12 cellular contexts compared by ENCODE assay signal in genomic region chr3:193732391-193732790, GRCh38.
DNase-seq lines count a peak whose midpoint lies in the region; ATAC-seq, FAIRE-seq and TF ChIP-seq lines count a peak whose summit lies in the region.
"Had no signal": no experiment of that assay in that cellular context is flagged by ENCODE, and none has a peak within 500 bp of the region (broad histone marks: within the 10 kb centered on the region; RNA-seq: fewer than 3 reads in every experiment).

No MANE protein-coding gene starts in this region.

- intact Hi-C loops in adrenal gland (cut with DNase I) (no loop called here), left ventricle myocardium superior (cut with micrococcal nuclease) (no loop called here)

- no peak overlapping the region for H3K4me3 Mint-ChIP-seq in type B pancreatic cell
- H3K4me3 Mint-ChIP-seq: activated CD4-positive, alpha-beta T cell treated with anti-CD3 and anti-CD28 coated beads, Interleukin-2, amount 10 ng/mL, durations not matched to agents 7 days and 5 days had no signal

- H3K4me1 Mint-ChIP-seq in type B pancreatic cell (ENCODE audit: unreplicated experiment) = peaks cover 46% of the 10 kb centered on the region
- H3K4me1 Mint-ChIP-seq: activated CD4-positive, alpha-beta T cell treated with anti-CD3 and anti-CD28 coated beads, Interleukin-2, amount 10 ng/mL, durations not matched to agents 7 days and 5 days had no signal

- no peaks in the 10 kb centered on the region for H3K36me3 Mint-ChIP-seq in type B pancreatic cell

- ATAC-seq in left ventricle myocardium superior = no peak
- ATAC-seq in GM18909 (IDR thresholded peaks at IDR 0.05; ENCODE audit: poor library complexity, unreplicated experiment) = no peak

- H3K27me3 Mint-ChIP-seq in type B pancreatic cell = peaks cover 22% of the 10 kb centered on the region
- H3K27me3 Mint-ChIP-seq: activated CD4-positive, alpha-beta T cell treated with anti-CD3 and anti-CD28 coated beads, Interleukin-2, amount 10 ng/mL, durations not matched to agents 7 days and 5 days had no signal

- no peaks in the 10 kb centered on the region for H3K9me3 ChIP-seq in adrenal gland (replicated peaks in 1 of 3)

- no peak for TF ChIP-seq CTCF in adrenal gland (IDR thresholded peaks at IDR 0.05)
- TF ChIP-seq CTCF in type B pancreatic cell (conservative IDR thresholded peaks at IDR 0.05) = no peak

- no peaks in the 10 kb centered on the region for H3K36me3 ChIP-seq in adrenal gland (replicated peaks in 1 of 2)

- H3K4me3 ChIP-seq in adrenal gland = no peak overlapping the region

- no peaks in the 10 kb centered on the region for H3K9me3 Mint-ChIP-seq in type B pancreatic cell
- H3K9me3 Mint-ChIP-seq: activated CD4-positive, alpha-beta T cell treated with anti-CD3 and anti-CD28 coated beads, Interleukin-2, amount 10 ng/mL, durations not matched to agents 7 days and 5 days had no signal

- peak overlapping the region; percentile 64 for H3K27ac Mint-ChIP-seq in type B pancreatic cell
- H3K27ac Mint-ChIP-seq: activated CD4-positive, alpha-beta T cell treated with anti-CD3 and anti-CD28 coated beads, Interleukin-2, amount 10 ng/mL, durations not matched to agents 7 days and 5 days had no signal

- DNase-seq in HCEC 1CT = peak; percentile 57
- peak; percentile 73 to 89 (median 84) for DNase-seq in adrenal gland
- DNase-seq in hepatic stellate cell (ENCODE audit: low spot score) = peak; percentile 35
- DNase-seq in type B pancreatic cell (ENCODE audit: extremely low spot score, unreplicated experiment) = no peak
- DNase-seq in GM19239 (ENCODE audit: insufficient read length, low spot score) = no peak
- no peak for DNase-seq in left ventricle myocardium superior
- DNase-seq: activated CD4-positive, alpha-beta T cell treated with anti-CD3 and anti-CD28 coated beads, Interleukin-2, amount 10 ng/mL, durations not matched to agents 7 days and 5 days; activated effector memory CD4-positive, alpha-beta T cell treated with anti-CD3 and anti-CD28 coated beads, Interleukin-2, amount 50 U/mL, for 16 hours; DMS79; Karpas-422; NCI-H226 had no signal

- peak in 1 of 2 donors; percentile 31 for TF ChIP-seq POLR2A in adrenal gland (IDR thresholded peaks at IDR 0.05)

- WGBS in adrenal gland, 4 donors = 41 to 54% (median 47%) methylated on average over 5 to 9 of the region's 9 CpGs

- no peaks in the 10 kb centered on the region for H3K27me3 ChIP-seq in adrenal gland

- H3K4me1 ChIP-seq in adrenal gland (replicated peaks in 1 of 2) = peaks cover 0 to 4% of the 10 kb centered on the region in 2 donors

- H3K27ac ChIP-seq in adrenal gland = peak overlapping the region in 3 of 5 donors; percentile 47 to 81 (median 61)

- no peak for FAIRE-seq in GM19239 (lab: Jason Lieb, UNC)

Comparison
In these comparisons a context has a peak if more than half of its experiments do, and no peak if none do; other contexts are left out.
1. DNase-seq: peak in HCEC 1CT (single experiment), adrenal gland (7 of 7) and hepatic stellate cell (single experiment); none in type B pancreatic cell (single experiment), GM19239 (single experiment) and left ventricle myocardium superior (single experiment).